Comparison of ENCODE assay signal across 8 cellular contexts in genomic region chrX:68828740-68829593, GRCh38. TPM values are rescaled to one million over a fixed set of nuclear protein-coding genes. Genes with fewer than 3 reads are reported as not detected.
A peak's percentile ranks its signal among the peaks of the same experiment; 100 is the strongest.
DNase-seq lines count a peak whose midpoint lies in the region; ATAC-seq, FAIRE-seq and TF ChIP-seq lines count a peak whose summit lies in the region.

TSS of gene EFNB1 (plus strand) at chrX:68829021. CDS start at chrX:68829777, 756 bp downstream.

- DNase-seq in GM12891 (ENCODE audit: insufficient read length, low spot score) (peak; percentile 53), NCI-H1436 treated with DMSO at 0.1 percent for 48 hours (lab: John Stamatoyannopoulos, UW) (peak; percentile 93), amygdala (lab: John Stamatoyannopoulos, UW) (peak in 54 of 56 donors; percentile 21 to 92 (median 80)), left ventricle myocardium inferior (peak; percentile 90), prostate gland (ENCODE audit: low spot score) (peak; percentile 92), ureter (ENCODE audit: low spot score) (peak; percentile 93)

- 1% methylated on average over 17 of the region's 82 CpGs for WGBS in prostate gland

- H3K36me3 ChIP-seq in left ventricle myocardium inferior (no peaks in the 10 kb centered on the region), prostate gland (no peaks in the 10 kb centered on the region)

- H3K9me3 ChIP-seq in left ventricle myocardium inferior (replicated peaks) (no peaks in the 10 kb centered on the region), prostate gland (no peaks in the 10 kb centered on the region)

- TF ChIP-seq POLR2A in GM12891 (IDR thresholded peaks at IDR 0.05; ENCODE audit: low read depth, low read length) (no peak), prostate gland (IDR thresholded peaks at IDR 0.05) (peak; percentile 98)

- FAIRE-seq in GM12891 (lab: Jason Lieb, UNC) = peak; percentile 94

- H3K27me3 ChIP-seq in left ventricle myocardium inferior (ENCODE audit: low read depth) (no peaks in the 10 kb centered on the region), prostate gland (replicated peaks; ENCODE audit: insufficient read depth) (no peaks in the 10 kb centered on the region)

- peaks cover 43% of the 10 kb centered on the region for H3K4me1 ChIP-seq in left ventricle myocardium inferior
- H3K4me1 ChIP-seq in prostate gland (replicated peaks) = no peaks in the 10 kb centered on the region

- no peak for TF ChIP-seq CTCF in left ventricle myocardium inferior (IDR thresholded peaks at IDR 0.05; ENCODE audit: borderline replicate concordance)
- peak in 1 of 4 experiments; percentile 16 for TF ChIP-seq CTCF in prostate gland (IDR thresholded peaks at IDR 0.05)

- no peaks in the 10 kb centered on the region for H3K9me3 Mint-ChIP-seq in T-helper 1 cell treated with Interleukin-12 subunit alpha and Interleukin-12 subunit beta and Interleukin-4 antibody, amounts not matched to agents 30 μg/mL and 1 μg/mL, for 36 hours

- H3K27me3 Mint-ChIP-seq in T-helper 1 cell treated with Interleukin-12 subunit alpha and Interleukin-12 subunit beta and Interleukin-4 antibody, amounts not matched to agents 30 μg/mL and 1 μg/mL, for 36 hours (ENCODE audit: low read depth) = peaks cover 6% of the 10 kb centered on the region

- H3K4me3 ChIP-seq in left ventricle myocardium inferior (peak within 1 kb of the TSS; percentile 88), prostate gland (peak within 1 kb of the TSS; percentile 57 to 58)

- H3K27ac ChIP-seq in left ventricle myocardium inferior (replicated peaks) (peak within 1 kb of the TSS; percentile 89), prostate gland (peak within 1 kb of the TSS; percentile 70 to 73)

- ATAC-seq in HG02763 (IDR thresholded peaks at IDR 0.05; ENCODE audit: unreplicated experiment) = peak; percentile 93

- H3K36me3 Mint-ChIP-seq in T-helper 1 cell treated with Interleukin-12 subunit alpha and Interleukin-12 subunit beta and Interleukin-4 antibody, amounts not matched to agents 30 μg/mL and 1 μg/mL, for 36 hours (ENCODE audit: low read depth) = no peaks in the 10 kb centered on the region

- H3K4me3 Mint-ChIP-seq in T-helper 1 cell treated with Interleukin-12 subunit alpha and Interleukin-12 subunit beta and Interleukin-4 antibody, amounts not matched to agents 30 μg/mL and 1 μg/mL, for 36 hours = peak within 1 kb of the TSS; percentile 91

- intact Hi-C loops in left ventricle myocardium inferior (cut with micrococcal nuclease) (loop anchor here (5.0 kb wide), 1 partner anchor 233 kb away; no protein-coding TSS in a partner anchor), prostate gland (cut with DNase I) (loop anchor here (1.0 to 10.0 kb wide), 5 partner anchors 66 to 456 kb away; no protein-coding TSS in a partner anchor)

- peaks cover 16% of the 10 kb centered on the region for H3K4me1 Mint-ChIP-seq in T-helper 1 cell treated with Interleukin-12 subunit alpha and Interleukin-12 subunit beta and Interleukin-4 antibody, amounts not matched to agents 30 μg/mL and 1 μg/mL, for 36 hours (ENCODE audit: low read depth)

- H3K27ac Mint-ChIP-seq in T-helper 1 cell treated with Interleukin-12 subunit alpha and Interleukin-12 subunit beta and Interleukin-4 antibody, amounts not matched to agents 30 μg/mL and 1 μg/mL, for 36 hours = peak within 1 kb of the TSS; percentile 75

TF ChIP-seq in GM12891, 5 proteins besides CTCF, POLR2A, EP300 and RAD21:
- TF ChIP-seq POU2F2 (IDR thresholded peaks at IDR 0.05; ENCODE audit: low read depth, low read length) = no peak
- TF ChIP-seq POLR2AphosphoS5 (IDR thresholded peaks at IDR 0.05; ENCODE audit: low read depth, low read length) = no peak
- 0 out of 2 replicates have a peak, but pooled peaks have one; percentile 21 for TF ChIP-seq TAF1 (IDR thresholded peaks at IDR 0.05; ENCODE audit: low read depth, low read length)
TF ChIP-seq in GM12891: peak in this region for 1.

RNA-seq across cellular contexts. Expression of gene EFNB1, which starts in this region (rescaled TPM):
- polyA plus RNA-seq in GM12891 (2012; ENCODE audit: low read depth, missing spikeins) = 0.15 TPM
- total RNA-seq in left ventricle myocardium inferior = 14.7 TPM
- 10 to 100 TPM; 19.9 to 40.1 TPM for total RNA-seq in prostate gland
- 59.8 TPM for total RNA-seq in ureter

Comparison
In these comparisons a context has a peak if more than half of its experiments do, and no peak if none do; other contexts are left out.
1. Peak in every context shown above with its lines: DNase-seq, ATAC-seq, H3K4me3 ChIP-seq and H3K27ac ChIP-seq.